In the genomic region with DNA sequence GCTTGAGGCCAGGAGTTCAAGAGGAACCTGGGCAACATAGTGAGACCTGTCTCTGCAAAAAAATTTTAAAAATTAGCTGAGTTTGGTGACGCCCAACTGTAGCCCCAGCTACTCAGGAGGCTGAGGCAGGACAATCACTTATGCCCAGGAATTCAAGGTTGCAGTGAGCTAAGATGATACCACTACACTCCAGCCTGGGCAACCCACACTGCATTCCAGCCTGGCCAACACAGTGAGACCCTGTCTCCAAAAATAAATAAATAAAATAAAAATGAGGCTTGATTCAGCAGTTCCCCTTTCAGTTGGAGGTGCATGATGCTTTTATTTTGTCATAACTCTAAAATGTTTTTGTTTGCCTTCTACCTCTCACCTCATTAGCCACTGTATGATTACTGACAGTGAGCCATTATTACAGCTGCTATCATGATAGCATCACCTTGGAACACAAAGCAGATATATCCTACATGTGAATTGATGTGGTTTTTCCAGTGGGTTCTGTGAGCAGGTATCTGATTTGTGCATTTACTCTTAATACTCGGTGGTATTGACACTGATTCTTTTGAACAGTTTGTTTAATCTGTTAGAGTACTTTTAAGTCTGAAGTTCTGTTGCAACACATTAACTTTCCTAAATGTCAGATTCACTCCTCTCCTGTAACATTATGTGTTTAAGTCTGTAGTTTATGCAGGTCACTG, we compare ENCODE assay signal across 3 cellular contexts.
TF ChIP-seq lines count a peak whose summit lies in the region.

No MANE protein-coding gene starts in this region.

TF ChIP-seq in HEK293, 187 proteins besides CTCF, POLR2A, EP300 and RAD21 (continued from another document):
- TF ChIP-seq, protein P1, sequence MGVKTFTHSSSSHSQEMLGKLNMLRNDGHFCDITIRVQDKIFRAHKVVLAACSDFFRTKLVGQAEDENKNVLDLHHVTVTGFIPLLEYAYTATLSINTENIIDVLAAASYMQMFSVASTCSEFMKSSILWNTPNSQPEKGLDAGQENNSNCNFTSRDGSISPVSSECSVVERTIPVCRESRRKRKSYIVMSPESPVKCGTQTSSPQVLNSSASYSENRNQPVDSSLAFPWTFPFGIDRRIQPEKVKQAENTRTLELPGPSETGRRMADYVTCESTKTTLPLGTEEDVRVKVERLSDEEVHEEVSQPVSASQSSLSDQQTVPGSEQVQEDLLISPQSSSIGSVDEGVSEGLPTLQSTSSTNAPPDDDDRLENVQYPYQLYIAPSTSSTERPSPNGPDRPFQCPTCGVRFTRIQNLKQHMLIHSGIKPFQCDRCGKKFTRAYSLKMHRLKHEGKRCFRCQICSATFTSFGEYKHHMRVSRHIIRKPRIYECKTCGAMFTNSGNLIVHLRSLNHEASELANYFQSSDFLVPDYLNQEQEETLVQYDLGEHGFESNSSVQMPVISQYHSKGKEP (tag by site-specific recombination; IDR thresholded peaks at IDR 0.05): no peak
- TF ChIP-seq ZNF121 (tag by site-specific recombination; IDR thresholded peaks at IDR 0.05) (peak; percentile 91), KLF1 (tag by site-specific recombination; IDR thresholded peaks at IDR 0.05) (no peak), ZNF670 (tag by site-specific recombination; IDR thresholded peaks at IDR 0.05; ENCODE audit: low read depth) (no peak)

TF ChIP-seq in WTC11, 78 proteins besides CTCF, POLR2A, EP300 and RAD21 (continued from another document):
- TF ChIP-seq, protein P2, sequence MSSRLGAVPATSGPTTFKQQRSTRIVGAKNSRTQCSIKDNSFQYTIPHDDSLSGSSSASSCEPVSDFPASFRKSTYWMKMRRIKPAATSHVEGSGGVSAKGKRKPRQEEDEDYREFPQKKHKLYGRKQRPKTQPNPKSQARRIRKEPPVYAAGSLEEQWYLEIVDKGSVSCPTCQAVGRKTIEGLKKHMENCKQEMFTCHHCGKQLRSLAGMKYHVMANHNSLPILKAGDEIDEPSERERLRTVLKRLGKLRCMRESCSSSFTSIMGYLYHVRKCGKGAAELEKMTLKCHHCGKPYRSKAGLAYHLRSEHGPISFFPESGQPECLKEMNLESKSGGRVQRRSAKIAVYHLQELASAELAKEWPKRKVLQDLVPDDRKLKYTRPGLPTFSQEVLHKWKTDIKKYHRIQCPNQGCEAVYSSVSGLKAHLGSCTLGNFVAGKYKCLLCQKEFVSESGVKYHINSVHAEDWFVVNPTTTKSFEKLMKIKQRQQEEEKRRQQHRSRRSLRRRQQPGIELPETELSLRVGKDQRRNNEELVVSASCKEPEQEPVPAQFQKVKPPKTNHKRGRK (CRISPR knock-in tag; IDR thresholded peaks at IDR 0.05; ENCODE audit: borderline replicate concordance): no peak

TF ChIP-seq in liver, 16 proteins besides CTCF, POLR2A, EP300 and RAD21 (continued from another document):
- TF ChIP-seq, protein P3, sequence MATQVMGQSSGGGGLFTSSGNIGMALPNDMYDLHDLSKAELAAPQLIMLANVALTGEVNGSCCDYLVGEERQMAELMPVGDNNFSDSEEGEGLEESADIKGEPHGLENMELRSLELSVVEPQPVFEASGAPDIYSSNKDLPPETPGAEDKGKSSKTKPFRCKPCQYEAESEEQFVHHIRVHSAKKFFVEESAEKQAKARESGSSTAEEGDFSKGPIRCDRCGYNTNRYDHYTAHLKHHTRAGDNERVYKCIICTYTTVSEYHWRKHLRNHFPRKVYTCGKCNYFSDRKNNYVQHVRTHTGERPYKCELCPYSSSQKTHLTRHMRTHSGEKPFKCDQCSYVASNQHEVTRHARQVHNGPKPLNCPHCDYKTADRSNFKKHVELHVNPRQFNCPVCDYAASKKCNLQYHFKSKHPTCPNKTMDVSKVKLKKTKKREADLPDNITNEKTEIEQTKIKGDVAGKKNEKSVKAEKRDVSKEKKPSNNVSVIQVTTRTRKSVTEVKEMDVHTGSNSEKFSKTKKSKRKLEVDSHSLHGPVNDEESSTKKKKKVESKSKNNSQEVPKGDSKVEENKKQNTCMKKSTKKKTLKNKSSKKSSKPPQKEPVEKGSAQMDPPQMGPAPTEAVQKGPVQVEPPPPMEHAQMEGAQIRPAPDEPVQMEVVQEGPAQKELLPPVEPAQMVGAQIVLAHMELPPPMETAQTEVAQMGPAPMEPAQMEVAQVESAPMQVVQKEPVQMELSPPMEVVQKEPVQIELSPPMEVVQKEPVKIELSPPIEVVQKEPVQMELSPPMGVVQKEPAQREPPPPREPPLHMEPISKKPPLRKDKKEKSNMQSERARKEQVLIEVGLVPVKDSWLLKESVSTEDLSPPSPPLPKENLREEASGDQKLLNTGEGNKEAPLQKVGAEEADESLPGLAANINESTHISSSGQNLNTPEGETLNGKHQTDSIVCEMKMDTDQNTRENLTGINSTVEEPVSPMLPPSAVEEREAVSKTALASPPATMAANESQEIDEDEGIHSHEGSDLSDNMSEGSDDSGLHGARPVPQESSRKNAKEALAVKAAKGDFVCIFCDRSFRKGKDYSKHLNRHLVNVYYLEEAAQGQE (IDR thresholded peaks at IDR 0.05): no peak
- TF ChIP-seq TAF1 (conservative IDR thresholded peaks at IDR 0.05) (no peak), GABPA (IDR thresholded peaks at IDR 0.05 in 1 of 2, conservative IDR thresholded peaks at IDR 0.05 in 1 of 2) (no peak), SP1 (IDR thresholded peaks at IDR 0.05) (peak; percentile 48), HNF4A (conservative IDR thresholded peaks at IDR 0.05) (peak; percentile 51 to 52), FOXA1 (IDR thresholded peaks at IDR 0.05) (peak; percentile 51), EGR1 (IDR thresholded peaks at IDR 0.05; ENCODE audit: low read depth in 2 of 2) (no peak), FOXA2 (IDR thresholded peaks at IDR 0.05) (peak; percentile 66), JUND (IDR thresholded peaks at IDR 0.05) (peak in 1 of 2 donors; percentile 17)
- TF ChIP-seq, protein P4, sequence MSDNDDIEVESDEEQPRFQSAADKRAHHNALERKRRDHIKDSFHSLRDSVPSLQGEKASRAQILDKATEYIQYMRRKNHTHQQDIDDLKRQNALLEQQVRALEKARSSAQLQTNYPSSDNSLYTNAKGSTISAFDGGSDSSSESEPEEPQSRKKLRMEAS (IDR thresholded peaks at IDR 0.05): peak; percentile 9
- TF ChIP-seq, protein P5, sequence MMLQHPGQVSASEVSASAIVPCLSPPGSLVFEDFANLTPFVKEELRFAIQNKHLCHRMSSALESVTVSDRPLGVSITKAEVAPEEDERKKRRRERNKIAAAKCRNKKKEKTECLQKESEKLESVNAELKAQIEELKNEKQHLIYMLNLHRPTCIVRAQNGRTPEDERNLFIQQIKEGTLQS (IDR thresholded peaks at IDR 0.05): no peak
